Comparison of ENCODE assay signal across 31 cellular contexts in the genomic region with DNA sequence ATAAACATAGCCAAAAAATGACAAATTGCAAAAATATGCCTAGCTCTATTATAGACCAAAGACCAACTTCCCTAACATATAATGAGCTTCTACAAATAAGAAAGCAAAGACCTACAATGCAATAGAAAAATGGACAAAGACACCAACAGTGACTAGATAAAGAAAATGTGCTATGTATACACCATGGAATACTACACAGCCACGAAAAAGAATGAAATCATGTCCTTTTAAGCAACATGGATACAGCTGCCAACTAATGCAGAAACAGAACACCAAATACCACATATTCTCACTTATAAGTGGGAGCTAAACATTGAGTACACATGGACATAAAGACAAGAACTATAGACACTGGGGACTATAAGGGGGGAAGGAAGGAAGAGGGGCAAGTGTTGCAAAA.
"Had no signal": no experiment of that assay in that cellular context is flagged by ENCODE, and none has a peak within 500 bp of the region (broad histone marks: within the 10 kb centered on the region; RNA-seq: fewer than 3 reads in every experiment).

No MANE protein-coding gene starts in this region.

- H3K4me3 Mint-ChIP-seq: dendritic cell treated with granulocyte-macrophage colony-stimulating factor and Interleukin-4, amounts not matched to agents 40 ng/mL and 50 ng/mL, for 4 days; endodermal cell; memory B cell; naive B cell; natural killer cell treated with Interleukin-12 subunit alpha and Interleukin-12 subunit beta and Interleukin-15 and Interleukin-18, amount 100 ng/mL, for 72 hours; neural crest cell; stimulated activated effector memory CD8-positive, alpha-beta T cell treated with anti-CD3 and anti-CD28 coated beads, Interleukin-12 subunit alpha, Interleukin-12 subunit beta, amount 100 ng/mL, for 72 hours had no signal

- H3K36me3 Mint-ChIP-seq: memory B cell; natural killer cell treated with Interleukin-12 subunit alpha and Interleukin-12 subunit beta and Interleukin-15 and Interleukin-18, amount 100 ng/mL, for 72 hours; stimulated activated effector memory CD8-positive, alpha-beta T cell treated with anti-CD3 and anti-CD28 coated beads, Interleukin-12 subunit alpha, Interleukin-12 subunit beta, amount 100 ng/mL, for 72 hours had no signal

- H3K36me3 ChIP-seq: colonic mucosa, gastroesophageal sphincter, heart left ventricle, neutrophil, right atrium auricular region, tibial nerve, upper lobe of right lung, vagina had no signal

- H3K27ac ChIP-seq: epithelial cell of prostate, foreskin keratinocyte, neutrophil, parathyroid adenoma, right atrium auricular region, testis, tibial nerve, upper lobe of right lung, vagina had no signal

- H3K9me3 Mint-ChIP-seq: endodermal cell; natural killer cell treated with Interleukin-12 subunit alpha and Interleukin-12 subunit beta and Interleukin-15 and Interleukin-18, amount 100 ng/mL, for 72 hours had no signal

- H3K9ac ChIP-seq: parathyroid adenoma had no signal

- H3K9me3 ChIP-seq: colonic mucosa, gastroesophageal sphincter, heart left ventricle, neutrophil, right atrium auricular region, testis, tibial nerve, upper lobe of right lung, vagina had no signal

- ATAC-seq: esophagus mucosa; gastroesophageal sphincter; natural killer cell treated with Interleukin-12 subunit alpha and Interleukin-12 subunit beta and Interleukin-15 and Interleukin-18, amount 100 ng/mL, for 72 hours; sciatic nerve; stimulated activated effector memory CD8-positive, alpha-beta T cell treated with anti-CD3 and anti-CD28 coated beads, Interleukin-12 subunit alpha, Interleukin-12 subunit beta, amount 100 ng/mL, for 72 hours; stimulated activated naive CD8-positive, alpha-beta T cell treated with anti-CD3 and anti-CD28 coated beads, Interleukin-15, Interleukin-2, amounts not matched to agents 100 U/mL and 50 U/mL, for 24 hours; upper lobe of right lung had no signal

- H3K27me3 ChIP-seq: colonic mucosa, foreskin keratinocyte, gastroesophageal sphincter, heart left ventricle, neutrophil, right atrium auricular region, testis, tibial nerve, upper lobe of right lung, vagina had no signal

- H3K4me3 ChIP-seq: colonic mucosa, gastroesophageal sphincter, heart left ventricle, lung, right atrium auricular region, testis, tibial nerve, upper lobe of right lung, vagina had no signal

- H3K27ac Mint-ChIP-seq: dendritic cell treated with granulocyte-macrophage colony-stimulating factor and Interleukin-4, amounts not matched to agents 40 ng/mL and 50 ng/mL, for 4 days; endodermal cell; memory B cell; naive B cell; natural killer cell treated with Interleukin-12 subunit alpha and Interleukin-12 subunit beta and Interleukin-15 and Interleukin-18, amount 100 ng/mL, for 72 hours; progenitor cell of endocrine pancreas; stimulated activated effector memory CD8-positive, alpha-beta T cell treated with anti-CD3 and anti-CD28 coated beads, Interleukin-12 subunit alpha, Interleukin-12 subunit beta, amount 100 ng/mL, for 72 hours had no signal

- DNase-seq: colonic mucosa; effector CD8-positive, alpha-beta T cell; endodermal cell; heart left ventricle; hippocampal formation; islet precursor cell; kidney glomerular epithelial cell; naive B cell; stimulated activated CD4-positive, alpha-beta T cell treated with anti-CD3 and anti-CD28 coated beads, Interleukin-2, amount 100 ng/mL, for 24 hours; stimulated activated CD4-positive, alpha-beta T cell treated with anti-CD3 and anti-CD28 coated beads, Interleukin-4, amount 100 ng/mL, for 24 hours; stimulated activated naive CD8-positive, alpha-beta T cell treated with anti-CD3 and anti-CD28 coated beads, Interleukin-15, Interleukin-2, amounts not matched to agents 100 U/mL and 50 U/mL, for 24 hours; substantia nigra; testis; upper lobe of right lung had no signal

- H3K4me1 Mint-ChIP-seq: endodermal cell, naive B cell had no signal

- H3K4me1 ChIP-seq: colonic mucosa, right atrium auricular region, testis, tibial nerve, upper lobe of right lung, vagina had no signal
